8 cellular contexts compared by ENCODE assay signal in the genomic region with DNA sequence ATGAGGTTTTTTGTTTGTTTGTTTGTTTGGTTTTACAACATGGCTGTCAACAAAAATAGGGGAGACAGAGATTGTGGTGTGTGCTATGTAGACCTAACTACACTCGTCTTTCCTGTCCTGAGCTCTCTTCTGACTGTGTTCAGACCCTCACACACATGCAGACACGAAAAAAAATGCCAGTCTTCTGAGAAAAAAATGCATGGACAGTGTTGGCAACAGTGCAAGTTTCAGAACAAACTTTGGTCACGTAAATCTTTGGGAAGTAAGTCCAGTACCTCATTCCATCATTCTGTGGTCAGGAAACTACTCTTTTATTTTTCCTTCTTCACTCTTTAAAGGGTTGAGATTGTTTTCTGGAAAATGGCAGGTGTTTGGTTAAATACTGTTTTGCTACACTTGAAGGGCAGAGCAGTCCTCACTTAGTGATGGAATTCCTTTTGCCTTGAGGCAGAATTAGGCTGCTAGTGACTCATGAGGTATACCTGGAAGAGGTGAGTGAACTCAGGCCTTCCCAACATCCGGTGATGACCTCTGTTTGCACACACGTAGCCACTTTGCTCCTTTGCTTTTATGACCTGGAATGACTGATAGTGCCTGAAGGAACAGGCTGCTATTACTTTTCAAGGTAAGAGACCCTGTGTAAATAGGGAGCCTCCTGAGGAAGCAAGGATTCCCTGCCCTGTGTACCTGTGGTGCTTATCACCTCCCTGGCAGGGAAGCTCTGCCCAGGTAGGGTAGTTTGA.
DNase-seq lines count a peak whose midpoint lies in the region; ATAC-seq, FAIRE-seq and TF ChIP-seq lines count a peak whose summit lies in the region.

No MANE protein-coding gene starts in this region.

- peaks cover 23% of the 10 kb centered on the region for H3K4me1 ChIP-seq in ACC112 (ENCODE audit: control insufficient read depth, insufficient read depth, low read length, unreplicated experiment)
- peaks cover 44% of the 10 kb centered on the region for H3K4me1 ChIP-seq in HepG2 (ENCODE audit: insufficient read depth, low read length)

- TF ChIP-seq CTCF in HFFc6 (IDR thresholded peaks at IDR 0.05) (no peak), HepG2 (CRISPR knock-in tag; IDR thresholded peaks at IDR 0.05) (no peak)

- TF ChIP-seq POLR2A in HepG2 (IDR thresholded peaks at IDR 0.05; ENCODE audit: insufficient read depth in 1 of 2, low read depth in 2 of 2, low read length in 2 of 2): no peak

- no peaks in the 10 kb centered on the region for H3K9me3 ChIP-seq in HepG2 (ENCODE audit: low read length)

- peaks cover 42% of the 10 kb centered on the region for H3K4me1 Mint-ChIP-seq in HFFc6 (ENCODE audit: low read depth)
- H3K4me1 Mint-ChIP-seq in activated CD4-positive, alpha-beta memory T cell treated with anti-CD3 and anti-CD28 coated beads for 36 hours (ENCODE audit: low read depth): peaks cover 83% of the 10 kb centered on the region

- H3K4me3 ChIP-seq in ACC112 (ENCODE audit: low read depth, low read length) (no peak overlapping the region), HepG2 (replicated peaks in 1 of 3; ENCODE audit: insufficient read depth in 1 of 3, low read depth in 2 of 3, low read length in 3 of 3) (no peak overlapping the region)

- POLR2A ChIA-PET in activated CD4-positive, alpha-beta memory T cell treated with anti-CD3 and anti-CD28 coated beads for 36 hours (lab: Charles Lee): interaction anchor here (0.6 to 4.6 kb wide), 18 partner anchors 9 to 99 kb away, joined by 3 to 37 read pairs (median 5); a partner anchor contains a TSS
- POLR2A ChIA-PET in HepG2 (lab: Yijun Ruan, JAX): no interaction called here

- H3K27ac Mint-ChIP-seq in HFFc6: peak overlapping the region; percentile 73
- peak overlapping the region; percentile 99 for H3K27ac Mint-ChIP-seq in activated CD4-positive, alpha-beta memory T cell treated with anti-CD3 and anti-CD28 coated beads for 36 hours

- H4K20me1 ChIP-seq in HepG2 (ENCODE audit: insufficient read depth, low read length): no peaks in the 10 kb centered on the region

- WGBS in HepG2 (ENCODE audit: low lambda C conversion rate): 67% methylated on average over 5 of the region's 5 CpGs

- H3K36me3 Mint-ChIP-seq in HFFc6 (ENCODE audit: low read depth): no peaks in the 10 kb centered on the region
- H3K36me3 Mint-ChIP-seq in activated CD4-positive, alpha-beta memory T cell treated with anti-CD3 and anti-CD28 coated beads for 36 hours: peaks cover 31% of the 10 kb centered on the region

- no peaks in the 10 kb centered on the region for H3K9me3 Mint-ChIP-seq in HFFc6
- no peaks in the 10 kb centered on the region for H3K9me3 Mint-ChIP-seq in activated CD4-positive, alpha-beta memory T cell treated with anti-CD3 and anti-CD28 coated beads for 36 hours

- H3K79me2 ChIP-seq in ACC112 (ENCODE audit: control insufficient read depth, insufficient read depth, low read length, unreplicated experiment) (peaks cover 3% of the 10 kb centered on the region), HepG2 (ENCODE audit: insufficient read depth, low read length) (peaks cover 3% of the 10 kb centered on the region)

- no peak for FAIRE-seq in HepG2 (lab: Jason Lieb, UNC)

- DNase-seq in HFFc6 (no peak), HepG2 (ENCODE audit: low spot score) (peak; percentile 21), dedifferentiated amniotic fluid mesenchymal stem cell (ENCODE audit: extremely low spot score) (no peak), retina (no peak)
- DNase-seq in activated CD4-positive, alpha-beta memory T cell treated with anti-CD3 and anti-CD28 coated beads for 36 hours: peak; percentile 37
- no peak for DNase-seq in central memory CD4-positive, alpha-beta T cell

- in situ Hi-C loops in HepG2 (cut with HindIII; ENCODE audit: extremely low pct_ligation_motif_present, low pct_unique_long_range_greater_than_20kb): no loop called here

- intact Hi-C loops in activated CD4-positive, alpha-beta memory T cell treated with anti-CD3 and anti-CD28 coated beads for 36 hours (cut with micrococcal nuclease): loop anchor here (1.0 to 2.0 kb wide), 7 partner anchors 15 to 243 kb away; no protein-coding TSS in a partner anchor
- intact Hi-C loops in HepG2 (cut with micrococcal nuclease; ENCODE audit: unreplicated experiment): no loop called here

- H3K4me3 Mint-ChIP-seq in HFFc6: no peak overlapping the region
- peak overlapping the region; percentile 78 for H3K4me3 Mint-ChIP-seq in activated CD4-positive, alpha-beta memory T cell treated with anti-CD3 and anti-CD28 coated beads for 36 hours

- BruUV-seq in HepG2 (replicated peaks; lab: Mats Ljungman, UMichigan): no TSS peak

- H3K9ac ChIP-seq in HepG2 (ENCODE audit: insufficient read depth, low read depth, low read length): no peak overlapping the region

- no peak overlapping the region for H3K4me2 ChIP-seq in HepG2 (ENCODE audit: low read depth, low read length)

- no peak for TF ChIP-seq RAD21 in HepG2 (CRISPR knock-in tag; IDR thresholded peaks at IDR 0.05)

- H2AFZ ChIP-seq in ACC112 (ENCODE audit: low read length, unreplicated experiment) (no peak overlapping the region), HepG2 (ENCODE audit: low read length) (no peak overlapping the region)

- H3K36me3 ChIP-seq in ACC112 (ENCODE audit: insufficient read depth, low read length) (no peaks in the 10 kb centered on the region), HepG2 (replicated peaks in 1 of 2; ENCODE audit: control insufficient read depth in 1 of 2, insufficient read depth in 2 of 2, low read length in 2 of 2) (no peaks in the 10 kb centered on the region)

- ATAC-seq in HepG2: no peak; the same call in 1 of the 3 replicates
- no peak for ATAC-seq in GM21515 (IDR thresholded peaks at IDR 0.05; ENCODE audit: unreplicated experiment)

- CTCF ChIA-PET in activated CD4-positive, alpha-beta memory T cell treated with anti-CD3 and anti-CD28 coated beads for 36 hours (lab: Charles Lee): interaction anchor here (0.7 to 3.3 kb wide), 13 partner anchors 9 to 137 kb away, joined by 3 to 15 read pairs (median 4); no protein-coding TSS in a partner anchor
- CTCF ChIA-PET in HepG2 (lab: Yijun Ruan, JAX; ENCODE audit: low intra/inter-chr PET ratio, low total read pairs): no interaction called here

- H3K27me3 Mint-ChIP-seq in HFFc6 (ENCODE audit: insufficient read depth): no peaks in the 10 kb centered on the region; the same call in 1 of the 2 replicates
- H3K27me3 Mint-ChIP-seq in activated CD4-positive, alpha-beta memory T cell treated with anti-CD3 and anti-CD28 coated beads for 36 hours: peaks cover 1% of the 10 kb centered on the region

- TF ChIP-seq EP300 in HepG2 (IDR thresholded peaks at IDR 0.05; ENCODE audit: low read depth in 2 of 2, low read length in 2 of 2): no peak
- TF ChIP-seq EP300 in HepG2 (CRISPR knock-in tag; IDR thresholded peaks at IDR 0.05; ENCODE audit: borderline replicate concordance): no peak

- H3K27me3 ChIP-seq in ACC112 (ENCODE audit: insufficient read depth, low read length) (no peaks in the 10 kb centered on the region), HepG2 (ENCODE audit: control insufficient read depth in 1 of 2, insufficient read depth in 2 of 2, low read length in 2 of 2) (no peaks in the 10 kb centered on the region; a peak in 1 of 5 replicates)

- H3K27ac ChIP-seq in ACC112 (ENCODE audit: low read depth, low read length): peak overlapping the region; percentile 77
- H3K27ac ChIP-seq in HepG2 (ENCODE audit: extremely low read length, insufficient read depth, low read length): no peak overlapping the region

TF ChIP-seq in HepG2, 621 proteins besides CTCF, POLR2A, EP300 and RAD21:
- TF ChIP-seq TEAD2 (CRISPR knock-in tag; IDR thresholded peaks at IDR 0.05) (no peak), ZEB1 (IDR thresholded peaks at IDR 0.05; ENCODE audit: insufficient replicate concordance, low read depth) (peak; percentile 51), FOSL2 (CRISPR knock-in tag; IDR thresholded peaks at IDR 0.05) (peak; percentile 64), ETV5 (CRISPR knock-in tag; IDR thresholded peaks at IDR 0.05; ENCODE audit: borderline replicate concordance) (peak; percentile 63; the same call in 1 of the 2 replicates)
- TF ChIP-seq, protein P1, sequence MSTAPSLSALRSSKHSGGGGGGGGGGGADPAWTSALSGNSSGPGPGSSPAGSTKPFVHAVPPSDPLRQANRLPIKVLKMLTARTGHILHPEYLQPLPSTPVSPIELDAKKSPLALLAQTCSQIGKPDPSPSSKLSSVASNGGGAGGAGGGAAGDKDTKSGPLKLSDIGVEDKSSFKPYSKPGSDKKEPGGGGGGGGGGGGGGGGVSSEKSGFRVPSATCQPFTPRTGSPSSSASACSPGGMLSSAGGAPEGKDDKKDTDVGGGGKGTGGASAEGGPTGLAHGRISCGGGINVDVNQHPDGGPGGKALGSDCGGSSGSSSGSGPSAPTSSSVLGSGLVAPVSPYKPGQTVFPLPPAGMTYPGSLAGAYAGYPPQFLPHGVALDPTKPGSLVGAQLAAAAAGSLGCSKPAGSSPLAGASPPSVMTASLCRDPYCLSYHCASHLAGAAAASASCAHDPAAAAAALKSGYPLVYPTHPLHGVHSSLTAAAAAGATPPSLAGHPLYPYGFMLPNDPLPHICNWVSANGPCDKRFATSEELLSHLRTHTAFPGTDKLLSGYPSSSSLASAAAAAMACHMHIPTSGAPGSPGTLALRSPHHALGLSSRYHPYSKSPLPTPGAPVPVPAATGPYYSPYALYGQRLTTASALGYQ (CRISPR knock-in tag; IDR thresholded peaks at IDR 0.05): no peak

Comparison
In these comparisons a context has a peak if more than half of its experiments do, and no peak if none do; other contexts are left out.
1. DNase-seq: peak in activated CD4-positive, alpha-beta memory T cell treated with anti-CD3 and anti-CD28 coated beads for 36 hours (single experiment) and HepG2 (single experiment); none in HFFc6 (single experiment), central memory CD4-positive, alpha-beta T cell (single experiment), dedifferentiated amniotic fluid mesenchymal stem cell (single experiment) and retina (single experiment).